1 cellular context compared by ENCODE assay signal in genomic region chr17:49224198-49224996, GRCh38.
TF ChIP-seq lines count a peak whose summit lies in the region.

No MANE protein-coding gene starts in this region.

TF ChIP-seq in endothelial cell of umbilical vein, 7 proteins besides CTCF, POLR2A, EP300 and RAD21 (continued from another document):
- TF ChIP-seq FOS (IDR thresholded peaks at IDR 0.05; ENCODE audit: borderline replicate concordance, insufficient read depth, low read length) (no peak), JUN (IDR thresholded peaks at IDR 0.05; ENCODE audit: borderline replicate concordance, insufficient read depth, insufficient read length, low read depth) (no peak)
